In the genomic region with DNA sequence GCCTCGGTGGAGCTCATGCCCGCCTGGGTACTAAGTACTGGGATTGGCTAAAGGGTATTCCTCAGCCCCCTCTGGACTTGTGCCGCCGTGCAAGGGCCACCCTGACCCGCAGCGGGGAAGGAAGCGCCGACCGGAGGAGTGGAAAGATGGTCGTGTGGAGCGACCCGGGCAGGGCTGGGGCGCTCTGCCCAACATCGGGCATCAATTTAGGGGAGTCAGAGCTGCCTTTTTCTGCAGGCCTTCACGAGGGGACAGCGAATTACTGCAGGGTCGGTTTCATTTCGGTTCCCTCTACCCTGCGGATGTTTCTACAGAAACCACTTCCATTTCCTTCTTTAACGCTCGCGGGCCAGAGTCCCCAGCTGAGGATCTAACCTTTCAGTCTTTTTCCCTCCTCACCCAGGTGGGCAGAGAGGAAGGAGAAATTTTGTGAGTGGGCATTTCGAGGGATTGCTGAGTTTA, we compare ENCODE assay signal across 8 cellular contexts. TPM values are rescaled to one million over a fixed set of nuclear protein-coding genes. Genes with fewer than 3 reads are reported as not detected.
DNase-seq lines count a peak whose midpoint lies in the region; ATAC-seq and TF ChIP-seq lines count a peak whose summit lies in the region.

No MANE protein-coding gene starts in this region.

- POLR2A ChIA-PET in naive thymus-derived CD8-positive, alpha-beta T cell (lab: Charles Lee) = interaction anchor here (0.5 to 7.9 kb wide), 19 partner anchors 9 to 1222 kb away, joined by 3 to 140 read pairs (median 4); a partner anchor contains a TSS

- H3F3A ChIP-seq in GM23248 (ENCODE audit: insufficient read depth) = peaks cover 12% of the 10 kb centered on the region
- H3F3A ChIP-seq in OCI-LY1 (ENCODE audit: insufficient read depth, low read length) = no peaks in the 10 kb centered on the region; the same call in 1 of the 2 replicates

- H3K27me3 Mint-ChIP-seq in naive thymus-derived CD8-positive, alpha-beta T cell = no peaks in the 10 kb centered on the region

- ATAC-seq in naive thymus-derived CD8-positive, alpha-beta T cell = peak; percentile 22 to 31
- ATAC-seq in GM18868 (IDR thresholded peaks at IDR 0.05; ENCODE audit: unreplicated experiment) = no peak

- H3K4me3 ChIP-seq in GM12864 (ENCODE audit: low read depth, low read length) (peak overlapping the region; percentile 69), GM23248 (peak overlapping the region; percentile 90), OCI-LY1 (ENCODE audit: low read depth, low read length, poor library complexity, severe bottlenecking) (peak overlapping the region; percentile 76)
- H3K4me3 ChIP-seq in effector memory CD4-positive, alpha-beta T cell (ENCODE audit: insufficient read depth, low read depth, low read length, poor library complexity, severe bottlenecking) = peak overlapping the region; percentile 81

- TF ChIP-seq CTCF in GM12864 (IDR thresholded peaks at IDR 0.05; ENCODE audit: low read depth, low read length, missing control alignments) (no peak), OCI-LY1 (IDR thresholded peaks at IDR 0.05; ENCODE audit: low read length) (peak; percentile 23; the same call in 1 of the 2 replicates)

- peaks cover 0 to 34% (median 8%) of the 10 kb centered on the region in 3 donors for H3K36me3 Mint-ChIP-seq in naive thymus-derived CD8-positive, alpha-beta T cell

- H3K79me2 ChIP-seq in GM23248 (ENCODE audit: insufficient read depth) (peaks cover 74% of the 10 kb centered on the region), OCI-LY1 (ENCODE audit: insufficient read depth, low read length) (no peaks in the 10 kb centered on the region; the same call in 1 of the 2 replicates)

- peaks cover 15% of the 10 kb centered on the region for H3K4me1 ChIP-seq in GM23248 (ENCODE audit: insufficient read depth)
- H3K4me1 ChIP-seq in OCI-LY1 (ENCODE audit: insufficient read depth, low read length, severe bottlenecking) = peaks cover 42% of the 10 kb centered on the region
- peaks cover 17% of the 10 kb centered on the region for H3K4me1 ChIP-seq in effector memory CD4-positive, alpha-beta T cell (ENCODE audit: control insufficient read depth, insufficient read depth, low read length, poor library complexity, severe bottlenecking)

- H3K4me2 ChIP-seq in GM23248 (ENCODE audit: unreplicated experiment) (peak overlapping the region; percentile 81), OCI-LY1 (ENCODE audit: low read length) (peak overlapping the region; percentile 75)

- peaks cover 15 to 67% (median 54%) of the 10 kb centered on the region in 4 donors for H3K4me1 Mint-ChIP-seq in naive thymus-derived CD8-positive, alpha-beta T cell

- H4K20me1 ChIP-seq in GM23248 (ENCODE audit: insufficient read depth) (no peaks in the 10 kb centered on the region), OCI-LY1 (ENCODE audit: insufficient read depth, low read length) (no peaks in the 10 kb centered on the region)

- no peaks in the 10 kb centered on the region for H3K9me3 ChIP-seq in GM23248 (ENCODE audit: low read depth)
- H3K9me3 ChIP-seq in OCI-LY1 (ENCODE audit: low read length) = no peaks in the 10 kb centered on the region
- H3K9me3 ChIP-seq in effector memory CD4-positive, alpha-beta T cell (ENCODE audit: control insufficient read depth, low read length) = no peaks in the 10 kb centered on the region

- peak overlapping the region; percentile 91 to 100 (median 95) for H3K4me3 Mint-ChIP-seq in naive thymus-derived CD8-positive, alpha-beta T cell

- H3K27me3 ChIP-seq in GM23248 (replicated peaks; ENCODE audit: insufficient read depth) (no peaks in the 10 kb centered on the region), OCI-LY1 (ENCODE audit: insufficient read depth, low read length) (no peaks in the 10 kb centered on the region)
- no peaks in the 10 kb centered on the region for H3K27me3 ChIP-seq in effector memory CD4-positive, alpha-beta T cell (replicated peaks; ENCODE audit: control insufficient read depth, insufficient read depth, low read length, poor library complexity, severe bottlenecking)

- H3K36me3 ChIP-seq in GM23248 (ENCODE audit: low read depth) (peaks cover 25% of the 10 kb centered on the region; the same call in 1 of the 2 replicates), OCI-LY1 (ENCODE audit: insufficient read depth, low read length) (peaks cover 7% of the 10 kb centered on the region; the same call in 1 of the 2 replicates)
- H3K36me3 ChIP-seq in effector memory CD4-positive, alpha-beta T cell (ENCODE audit: control insufficient read depth, insufficient read depth, low read length) = peaks cover 11% of the 10 kb centered on the region

- H2AFZ ChIP-seq in GM23248 (peak overlapping the region; percentile 85), OCI-LY1 (ENCODE audit: low read length) (peak overlapping the region; percentile 43; the same call in 1 of the 2 replicates)

- H3K27ac ChIP-seq in GM23248 (peak overlapping the region; percentile 99), OCI-LY1 (ENCODE audit: low read depth, low read length, poor library complexity, severe bottlenecking) (peak overlapping the region; percentile 94)
- peak overlapping the region; percentile 99 for H3K27ac ChIP-seq in effector memory CD4-positive, alpha-beta T cell (ENCODE audit: insufficient read depth, low read length, poor library complexity, severe bottlenecking)

- in situ Hi-C loops in GM23248 (cut with MboI) = loop anchor here (25.0 kb wide), 1 partner anchor 279 kb away; a partner anchor contains a TSS

- DNase-seq in GM12864 (ENCODE audit: low read depth) (peak; percentile 41), GM23248 (no peak), SW480 (ENCODE audit: low spot score) (no peak), AG08395 (ENCODE audit: low spot score) (no peak)
- peak in 1 of 3 donors; percentile 26 for DNase-seq in effector memory CD4-positive, alpha-beta T cell
- DNase-seq in naive thymus-derived CD8-positive, alpha-beta T cell = peak in 4 of 10 donors; percentile 42 to 71 (median 46)

- WGBS in GM23248 (ENCODE audit: low coverage in 1 of 2, low lambda C conversion rate in 2 of 2, missing lambda C conversion rate in 2 of 2), 2 experiments = 0 to 1% methylated on average over 23 of the region's 23 CpGs

- H3K9me2 ChIP-seq in GM23248 (ENCODE audit: insufficient read depth) = no peaks in the 10 kb centered on the region
- no peaks in the 10 kb centered on the region for H3K9me2 ChIP-seq in OCI-LY1 (ENCODE audit: low read depth, low read length)

- H3K9me3 Mint-ChIP-seq in naive thymus-derived CD8-positive, alpha-beta T cell = no peaks in the 10 kb centered on the region

- peak overlapping the region; percentile 98 for H3K9ac ChIP-seq in GM23248
- peak overlapping the region; percentile 89 for H3K9ac ChIP-seq in OCI-LY1 (ENCODE audit: low read length)

- peak overlapping the region; percentile 99 to 100 (median 100) for H3K27ac Mint-ChIP-seq in naive thymus-derived CD8-positive, alpha-beta T cell

RNA-seq across cellular contexts. Expression of a gene that starts 1.0 kb away (rescaled TPM):
- 48.8 and 64.6 TPM in 2 replicates for total RNA-seq in GM23248 (2014; rRNA removed; shearing (Covaris generic))
- 57.1 and 59.1 TPM in 2 replicates for polyA plus RNA-seq in GM23248 (2016; fragmentation: Nextera tagmentation; extraction: Ambion mirVana)
- total RNA-seq in naive thymus-derived CD8-positive, alpha-beta T cell = 10 to 100 TPM; 51.6 to 56.5 TPM
- 10 to 100 TPM; 46.9 to 63.0 (median 55.1) TPM for polyA plus RNA-seq in naive thymus-derived CD8-positive, alpha-beta T cell

RNA-seq across cellular contexts. Expression of a gene that starts 5.5 kb away (rescaled TPM):
- total RNA-seq in GM23248 (2014; rRNA removed; shearing (Covaris generic)) = 97.1 and 113 TPM in 2 replicates
- polyA plus RNA-seq in GM23248 (2016; fragmentation: Nextera tagmentation; extraction: Ambion mirVana) = 37.2 and 38.5 TPM in 2 replicates
- 10 to 100 TPM; 52.0 to 52.8 TPM for total RNA-seq in naive thymus-derived CD8-positive, alpha-beta T cell
- 10 to 100 TPM in 2 of 3 donors, 1 to 10 TPM in 1; 7.6 to 12.5 (median 12.5) TPM for polyA plus RNA-seq in naive thymus-derived CD8-positive, alpha-beta T cell
